12 cellular contexts compared by ENCODE assay signal in the genomic region with DNA sequence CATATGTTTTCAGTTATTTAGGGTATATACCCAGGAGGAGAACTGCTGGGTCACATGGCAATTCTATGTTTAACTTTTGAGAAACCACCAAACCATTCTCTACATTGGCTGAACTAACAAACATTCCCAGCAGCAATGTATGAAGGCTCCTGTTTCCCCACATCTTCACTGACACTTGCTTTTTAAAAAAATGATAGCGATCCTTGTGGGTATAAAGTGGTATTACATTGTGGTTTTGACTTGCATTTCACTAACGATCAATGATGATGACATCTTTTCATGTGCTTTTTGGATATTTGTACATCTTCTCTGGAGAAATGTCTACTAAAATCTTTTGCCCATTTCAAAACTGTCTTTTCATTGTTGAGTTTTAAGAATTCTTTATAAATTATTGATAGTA. TPM values are rescaled to one million over a fixed set of nuclear protein-coding genes. Genes with fewer than 3 reads are reported as not detected.
A peak's percentile ranks its signal among the peaks of the same experiment; 100 is the strongest.
DNase-seq lines count a peak whose midpoint lies in the region; ATAC-seq and TF ChIP-seq lines count a peak whose summit lies in the region.
"Had no signal": no experiment of that assay in that cellular context is flagged by ENCODE, and none has a peak within 500 bp of the region (broad histone marks: within the 10 kb centered on the region; RNA-seq: fewer than 3 reads in every experiment).

No MANE protein-coding gene starts in this region.

- CTCF ChIA-PET in AG04450 (lab: Charles Lee): no interaction called here
- CTCF ChIA-PET in OCI-LY7 (lab: Charles Lee; ENCODE audit: unreplicated experiment): no interaction called here

- H3K4me2 ChIP-seq in OCI-LY7 (ENCODE audit: low read length): no peak overlapping the region
- H3K4me2 ChIP-seq in fibroblast of lung (ENCODE audit: extremely low read depth, insufficient read depth, low read length): no peak overlapping the region
- H3K4me2 ChIP-seq: BLaER1 treated with 17β-estradiol and CSF1 and Interleukin-3, amounts not matched to agents 10 nM and 100 nM had no signal

- H3K9ac ChIP-seq in fibroblast of lung (ENCODE audit: insufficient read depth, low read length): no peak overlapping the region
- H3K9ac ChIP-seq: BLaER1 treated with 17β-estradiol and CSF1 and Interleukin-3, amounts not matched to agents 10 nM and 100 nM had no signal

- H3K79me2 ChIP-seq in OCI-LY7 (ENCODE audit: insufficient read depth, low read depth, low read length) (no peaks in the 10 kb centered on the region), fibroblast of lung (ENCODE audit: control insufficient read depth, insufficient read depth, low read length) (no peaks in the 10 kb centered on the region)

- H3K27me3 ChIP-seq in AG04450 (ENCODE audit: control insufficient read depth, insufficient read depth, low read length) (no peaks in the 10 kb centered on the region), fibroblast of lung (ENCODE audit: control insufficient read depth, insufficient read depth, low read length) (no peaks in the 10 kb centered on the region)
- H3K27me3 ChIP-seq: BLaER1 treated with 17β-estradiol and CSF1 and Interleukin-3, amounts not matched to agents 10 nM and 100 nM had no signal

- H3K9me3 ChIP-seq in AG04450 (ENCODE audit: control insufficient read depth, insufficient read depth, low read length) (no peaks in the 10 kb centered on the region; the same call in 1 of the 2 replicates), OCI-LY7 (ENCODE audit: low read length) (no peaks in the 10 kb centered on the region), fibroblast of lung (ENCODE audit: control insufficient read depth, insufficient read depth, low read depth, low read length) (no peaks in the 10 kb centered on the region)
- H3K9me3 ChIP-seq: BLaER1 treated with 17β-estradiol and CSF1 and Interleukin-3, amounts not matched to agents 10 nM and 100 nM had no signal

- peaks cover 10% of the 10 kb centered on the region for H3K36me3 ChIP-seq in OCI-LY7 (ENCODE audit: insufficient read depth, low read length)
- H3K36me3 ChIP-seq in fibroblast of lung (ENCODE audit: control insufficient read depth, insufficient read depth, low read length): no peaks in the 10 kb centered on the region

- H3K9me2 ChIP-seq in OCI-LY7 (ENCODE audit: insufficient read depth, low read length): no peaks in the 10 kb centered on the region

- no peaks in the 10 kb centered on the region for H4K20me1 ChIP-seq in OCI-LY7 (ENCODE audit: insufficient read depth, low read length)
- H4K20me1 ChIP-seq in fibroblast of lung (ENCODE audit: control insufficient read depth, extremely low read depth, insufficient read depth, low read length): no peaks in the 10 kb centered on the region
- H4K20me1 ChIP-seq: BLaER1 treated with 17β-estradiol and CSF1 and Interleukin-3, amounts not matched to agents 10 nM and 100 nM had no signal

- TF ChIP-seq CTCF in AG04450 (IDR thresholded peaks at IDR 0.05; ENCODE audit: low read depth, low read length) (peak; percentile 10; the same call in 1 of the 2 replicates), GM20000 (IDR thresholded peaks at IDR 0.05; ENCODE audit: extremely low read depth, missing control alignments) (no peak), OCI-LY7 (conservative IDR thresholded peaks at IDR 0.05; ENCODE audit: low read length) (peak; percentile 31; the same call in 1 of the 2 replicates), fibroblast of lung (conservative IDR thresholded peaks at IDR 0.05 in 1 of 2, IDR thresholded peaks at IDR 0.05 in 1 of 2; ENCODE audit: low read depth in 1 of 2, low read length in 2 of 2) (no peak)

- H3K4me1 ChIP-seq in OCI-LY7 (ENCODE audit: insufficient read depth, low read length, poor library complexity, severe bottlenecking) (no peaks in the 10 kb centered on the region), fibroblast of lung (ENCODE audit: control insufficient read depth, extremely low read depth, insufficient read depth, low read length) (no peaks in the 10 kb centered on the region)

- no peak overlapping the region for H2AFZ ChIP-seq in OCI-LY7 (ENCODE audit: low read length)
- no peak overlapping the region for H2AFZ ChIP-seq in fibroblast of lung (ENCODE audit: low read length)

- no peak for ATAC-seq in activated CD4-positive, CD25-positive, alpha-beta regulatory T cell treated with anti-CD3 and anti-CD28 coated beads, Interleukin-2, amount 50 U/mL, for 24 hours
- ATAC-seq in HG03571 (IDR thresholded peaks at IDR 0.05; ENCODE audit: unreplicated experiment): no peak

- no TSS peak for BruUV-seq in OCI-LY7 (replicated peaks; lab: Mats Ljungman, UMichigan)

- intact Hi-C loops in OCI-LY7 (cut with micrococcal nuclease; ENCODE audit: unreplicated experiment): no loop called here

- DNase-seq in AG04450 (ENCODE audit: low read depth, low spot score): no peak
- peak; percentile 7 for DNase-seq in GM20000 (ENCODE audit: low spot score)
- DNase-seq in OCI-LY7 (ENCODE audit: low spot score): no peak
- peak; percentile 10 to 31 for DNase-seq in fibroblast of lung (ENCODE audit: low read depth in 2 of 2)
- no peak for DNase-seq in COLO668 (lab: John Stamatoyannopoulos, UW; ENCODE audit: unreplicated experiment)
- no peak for DNase-seq in DMS153 (lab: John Stamatoyannopoulos, UW)
- DNase-seq: activated gamma-delta T cell; NCI-H2029 treated with DMSO at 0.1 percent for 48 hours; stimulated activated CD4-positive, alpha-beta T cell treated with anti-CD3 and anti-CD28 coated beads, Interleukin-2, amount 100 ng/mL, for 48 hours had no signal

- H3K4me3 ChIP-seq in AG04450 (ENCODE audit: low read depth, low read length) (no peak overlapping the region), OCI-LY7 (ENCODE audit: low read depth, low read length, poor library complexity, severe bottlenecking) (no peak overlapping the region), fibroblast of lung (replicated peaks in 1 of 4; ENCODE audit: control extremely low read depth in 1 of 4, insufficient read depth in 1 of 4, low read depth in 3 of 4, low read length in 4 of 4) (no peak overlapping the region)
- H3K4me3 ChIP-seq: BLaER1 treated with 17β-estradiol and CSF1 and Interleukin-3, amounts not matched to agents 10 nM and 100 nM had no signal

- POLR2A ChIA-PET in AG04450 (lab: Yijun Ruan, JAX) (no interaction called here), OCI-LY7 (lab: Charles Lee) (no interaction called here)

- H3K27ac ChIP-seq in AG04450 (ENCODE audit: low read depth, low read length): no peak overlapping the region
- no peak overlapping the region for H3K27ac ChIP-seq in OCI-LY7 (ENCODE audit: low read depth, low read length, poor library complexity, severe bottlenecking)
- no peak overlapping the region for H3K27ac ChIP-seq in fibroblast of lung (ENCODE audit: insufficient read depth, low read length)
- H3K27ac ChIP-seq: BLaER1 treated with 17β-estradiol and CSF1 and Interleukin-3, amounts not matched to agents 10 nM and 100 nM had no signal

RNA-seq across cellular contexts. Expression of a gene that starts 51.2 kb away (rescaled TPM):
- polyA plus RNA-seq in AG04450 (2011; rRNA removed): 51.1 and 67.0 TPM in 2 replicates
- 11.9 and 16.6 TPM in 2 replicates for polyA minus RNA-seq in AG04450 (2011; rRNA and poly(A)+ RNA removed)
- total RNA-seq in OCI-LY7 (2014; rRNA removed; shearing (Covaris generic)): 48.4 and 68.0 TPM in 2 replicates
- total RNA-seq in OCI-LY7 (2022): 84.7 and 92.8 TPM in 2 replicates
- 47.2 and 54.2 TPM in 2 replicates for total RNA-seq in fibroblast of lung
- 46.0 and 73.6 TPM in 2 replicates for polyA plus RNA-seq in fibroblast of lung
- polyA plus RNA-seq in fibroblast of lung (2012): 33.9 and 52.9 TPM in 2 replicates
- 6.3 and 11.0 TPM in 2 replicates for polyA minus RNA-seq in fibroblast of lung (ENCODE audit: low replicate concordance)

RNA-seq across cellular contexts. Expression of a gene that starts 51.5 kb away (rescaled TPM):
- polyA plus RNA-seq in AG04450 (2011; rRNA removed) (36.3 and 43.7 TPM in 2 replicates), fibroblast of lung (36.1 and 40.2 TPM in 2 replicates)
- polyA minus RNA-seq in AG04450 (2011; rRNA and poly(A)+ RNA removed): 20.2 and 33.2 TPM in 2 replicates
- 19.3 and 27.1 TPM in 2 replicates for total RNA-seq in OCI-LY7 (2014; rRNA removed; shearing (Covaris generic))
- total RNA-seq in OCI-LY7 (2022) (51.5 and 59.9 TPM in 2 replicates), fibroblast of lung (35.2 and 42.1 TPM in 2 replicates)
- polyA plus RNA-seq in fibroblast of lung (2012): 26.2 and 26.4 TPM in 2 replicates
- 6.5 and 16.8 TPM in 2 replicates for polyA minus RNA-seq in fibroblast of lung (ENCODE audit: low replicate concordance)

Comparison
In these comparisons a context has a peak if more than half of its experiments do, and no peak if none do; other contexts are left out.
1. DNase-seq: peak in GM20000 (single experiment) and fibroblast of lung (2 of 2); none in AG04450 (single experiment), OCI-LY7 (single experiment), COLO668 (single experiment) and DMS153 (single experiment).
2. CTCF ChIP-seq: peak in AG04450 (single experiment) and OCI-LY7 (single experiment); none in GM20000 (single experiment) and fibroblast of lung (0 of 2).